17 cellular contexts compared by ENCODE assay signal in genomic region chr15:101322016-101322695, GRCh38. TPM values are rescaled to one million over a fixed set of nuclear protein-coding genes. Genes with fewer than 3 reads are reported as not detected.
DNase-seq lines count a peak whose midpoint lies in the region; ATAC-seq, FAIRE-seq and TF ChIP-seq lines count a peak whose summit lies in the region.
"Had no signal": no experiment of that assay in that cellular context is flagged by ENCODE, and none has a peak within 500 bp of the region (broad histone marks: within the 10 kb centered on the region; RNA-seq: fewer than 3 reads in every experiment).

No MANE protein-coding gene starts in this region.

- H3K18ac ChIP-seq in H1 (ENCODE audit: extremely low read depth, low read length): no peak overlapping the region

- no peak overlapping the region for H2BK20ac ChIP-seq in H1 (ENCODE audit: low read length)

- H3K9ac ChIP-seq in H1 (replicated peaks in 1 of 4; ENCODE audit: extremely low read depth in 1 of 4, low read depth in 3 of 4, low read length in 3 of 4): no peak overlapping the region; a peak in 1 of 7 replicates
- H3K9ac ChIP-seq: GM23248 had no signal

- H4K20me1 ChIP-seq in H1 (replicated peaks in 1 of 2; ENCODE audit: control insufficient read depth in 1 of 2, insufficient read depth in 2 of 2, low read length in 2 of 2): no peaks in the 10 kb centered on the region

- DNase-seq in natural killer cell treated with Interleukin-12 subunit alpha and Interleukin-12 subunit beta and Interleukin-15 and Interleukin-18, amount 100 ng/mL, for 72 hours (ENCODE audit: low spot score): no peak
- DNase-seq in natural killer cell (no peak), H1 (ENCODE audit: low read depth in 1 of 2, low spot score in 2 of 2) (peak in 1 of 2 experiments; percentile 27), osteocyte (ENCODE audit: extremely low spot score, unreplicated experiment) (peak; percentile 72), AML-193 (lab: John Stamatoyannopoulos, UW) (no peak), NCI-H146 treated with DMSO at 0.1 percent for 48 hours (lab: John Stamatoyannopoulos, UW; ENCODE audit: unreplicated experiment) (no peak)
- no peak for DNase-seq in stimulated activated CD4-positive, alpha-beta T cell treated with anti-CD3 and anti-CD28 coated beads, Interleukin-2, amount 100 ng/mL, for 24 hours
- DNase-seq: ACHN; CD4-positive, alpha-beta memory T cell; DMS79; GM23248; H7 had no signal

- no peaks in the 10 kb centered on the region for H3K36me3 ChIP-seq in H1 (ENCODE audit: control insufficient read depth in 2 of 4, insufficient read depth in 4 of 4, low read length in 3 of 4)

- no peak overlapping the region for H4K5ac ChIP-seq in H1 (ENCODE audit: insufficient read length, low read depth, low read length)

- TF ChIP-seq POLR2A in H1 (IDR thresholded peaks at IDR 0.05; ENCODE audit: control extremely low read depth in 1 of 2, low read depth in 2 of 2, low read length in 2 of 2): no peak

- H3K4me3 ChIP-seq in H1 (ENCODE audit: extremely low read depth in 1 of 4, insufficient read depth in 2 of 4, low read depth in 3 of 4, low read length in 4 of 4): no peak overlapping the region
- H3K4me3 ChIP-seq: GM12878, GM23248 had no signal

- no peaks in the 10 kb centered on the region for H3K23me2 ChIP-seq in H1 (ENCODE audit: low read depth, low read length)

- peaks cover 0 to 6% of the 10 kb centered on the region in 2 donors for H3K27me3 Mint-ChIP-seq in natural killer cell treated with Interleukin-12 subunit alpha and Interleukin-12 subunit beta and Interleukin-15 and Interleukin-18, amount 100 ng/mL, for 72 hours
- H3K27me3 Mint-ChIP-seq in natural killer cell (ENCODE audit: low read depth in 2 of 2) (no peaks in the 10 kb centered on the region), osteocyte (ENCODE audit: unreplicated experiment) (peaks cover 25% of the 10 kb centered on the region)

- POLR2A ChIA-PET in H1 (lab: Charles Lee; ENCODE audit: partially characterized antibody): no interaction called here

- CTCF ChIA-PET in H1 (lab: Charles Lee; ENCODE audit: partially characterized antibody): interaction anchor here (1.0 to 8.6 kb wide), 8 partner anchors 10 to 320 kb away, joined by 3 to 94 read pairs (median 6); no protein-coding TSS in a partner anchor

- H3K56ac ChIP-seq in H1 (replicated peaks; ENCODE audit: insufficient read length, low read depth, low read length): no peak overlapping the region

- TF ChIP-seq CTCF in natural killer cell (IDR thresholded peaks at IDR 0.05) (no peak), H1 (IDR thresholded peaks at IDR 0.05; ENCODE audit: control extremely low read depth in 1 of 3, insufficient read depth in 1 of 3, low read depth in 1 of 3, low read length in 3 of 3) (no peak), osteocyte (IDR thresholded peaks at IDR 0.05) (no peak)

- H3K9me3 ChIP-seq in H1 (ENCODE audit: insufficient read depth in 2 of 2, low read depth in 1 of 2, low read length in 1 of 2): no peaks in the 10 kb centered on the region

- WGBS in H1 (ENCODE audit: extremely low coverage in 1 of 2, insufficient coverage in 1 of 2, insufficient read length in 1 of 2, insufficient replicate concordance in 2 of 2, low coverage in 1 of 2, low lambda C conversion rate in 2 of 2, missing lambda C conversion rate in 1 of 2), 2 experiments: 90% methylated on average over 21 of the region's 21 CpGs; no CpG with 5 or more reads in 1 of the 2 experiments

- no peak overlapping the region for H4K91ac ChIP-seq in H1 (replicated peaks; ENCODE audit: insufficient read length, low read length)

- H3K4me1 ChIP-seq in H1 (replicated peaks in 1 of 4; ENCODE audit: control insufficient read depth in 3 of 4, insufficient read depth in 4 of 4, low read length in 3 of 4): peaks cover 0 to 3% (median 1%) of the 10 kb centered on the region in 4 experiments; a peak in 1 of 7 replicates

- intact Hi-C loops in natural killer cell (cut with micrococcal nuclease): no loop called here

- no peak overlapping the region for H3K4me3 Mint-ChIP-seq in natural killer cell treated with Interleukin-12 subunit alpha and Interleukin-12 subunit beta and Interleukin-15 and Interleukin-18, amount 100 ng/mL, for 72 hours
- H3K4me3 Mint-ChIP-seq in natural killer cell (no peak overlapping the region), osteocyte (ENCODE audit: unreplicated experiment) (no peak overlapping the region)
- H3K4me3 Mint-ChIP-seq: B cell had no signal

- H3K9me3 Mint-ChIP-seq in natural killer cell treated with Interleukin-12 subunit alpha and Interleukin-12 subunit beta and Interleukin-15 and Interleukin-18, amount 100 ng/mL, for 72 hours: no peaks in the 10 kb centered on the region
- no peaks in the 10 kb centered on the region for H3K9me3 Mint-ChIP-seq in natural killer cell
- no peaks in the 10 kb centered on the region for H3K9me3 Mint-ChIP-seq in osteocyte (ENCODE audit: unreplicated experiment)
- H3K9me3 Mint-ChIP-seq: CD4-positive, alpha-beta memory T cell had no signal

- no peak overlapping the region for H3K4ac ChIP-seq in H1 (replicated peaks; ENCODE audit: insufficient read length, low read depth, low read length)

- H2BK120ac ChIP-seq in H1 (replicated peaks; ENCODE audit: low read depth, low read length): no peak overlapping the region

- no peak overlapping the region for H3K4me2 ChIP-seq in H1 (ENCODE audit: insufficient read depth in 1 of 2, low read depth in 2 of 2, low read length in 2 of 2)

- H3K4me1 Mint-ChIP-seq in natural killer cell treated with Interleukin-12 subunit alpha and Interleukin-12 subunit beta and Interleukin-15 and Interleukin-18, amount 100 ng/mL, for 72 hours (ENCODE audit: low read depth in 2 of 2): peaks cover 17 to 29% of the 10 kb centered on the region in 2 donors
- H3K4me1 Mint-ChIP-seq in natural killer cell: peaks cover 18 to 20% of the 10 kb centered on the region in 2 donors
- no peaks in the 10 kb centered on the region for H3K4me1 Mint-ChIP-seq in osteocyte (ENCODE audit: unreplicated experiment)

- no peak overlapping the region for H2BK12ac ChIP-seq in H1 (ENCODE audit: low read depth, low read length)

- peak overlapping the region; percentile 31; the same call in 1 of the 2 replicates for H4K8ac ChIP-seq in H1 (ENCODE audit: extremely low read depth, insufficient read depth, low read length)

- no peak for TF ChIP-seq EP300 in H1 (IDR thresholded peaks at IDR 0.05; ENCODE audit: borderline replicate concordance in 1 of 2, low read depth in 2 of 2, low read length in 2 of 2)

- ATAC-seq in natural killer cell treated with Interleukin-12 subunit alpha and Interleukin-12 subunit beta and Interleukin-15 and Interleukin-18, amount 100 ng/mL, for 72 hours: no peak
- no peak for ATAC-seq in natural killer cell
- ATAC-seq in GM21786 (IDR thresholded peaks at IDR 0.05; ENCODE audit: unreplicated experiment): no peak
- ATAC-seq: GM12878 had no signal

- no peak overlapping the region for H2AFZ ChIP-seq in H1 (ENCODE audit: low read length)
- H2AFZ ChIP-seq: GM23248 had no signal

- no peak overlapping the region for H2BK15ac ChIP-seq in H1 (ENCODE audit: low read length)

- no peak overlapping the region for H3K23ac ChIP-seq in H1 (ENCODE audit: insufficient read length)

- TF ChIP-seq RAD21 in H1 (IDR thresholded peaks at IDR 0.05 in 1 of 2, conservative IDR thresholded peaks at IDR 0.05 in 1 of 2; ENCODE audit: low read depth in 2 of 2, low read length in 2 of 2): no peak

- H3K79me1 ChIP-seq in H1 (ENCODE audit: low read depth, low read length): no peaks in the 10 kb centered on the region

- H3K79me2 ChIP-seq in H1 (ENCODE audit: control insufficient read depth in 1 of 2, insufficient read depth in 2 of 2, low read length in 2 of 2): no peaks in the 10 kb centered on the region

- no peak overlapping the region for H3K14ac ChIP-seq in H1 (ENCODE audit: insufficient read length)

- no peak overlapping the region for H2AK5ac ChIP-seq in H1 (ENCODE audit: low read depth, low read length)

- no peak overlapping the region for H3K27ac ChIP-seq in H1 (ENCODE audit: low read depth, low read length)
- H3K27ac ChIP-seq: C4-2B, GM23248, HL-60 had no signal

- FAIRE-seq in H1 (lab: Jason Lieb, UNC): no peak
- FAIRE-seq: GM12878 had no signal

- no peaks in the 10 kb centered on the region; a peak in 1 of 7 replicates for H3K27me3 ChIP-seq in H1 (replicated peaks in 1 of 4; ENCODE audit: control insufficient read depth in 3 of 4, extremely low read depth in 1 of 4, insufficient read depth in 3 of 4, low read length in 3 of 4)

- H2BK5ac ChIP-seq in H1 (ENCODE audit: low read depth, low read length): no peak overlapping the region

- H3K36me3 Mint-ChIP-seq in natural killer cell treated with Interleukin-12 subunit alpha and Interleukin-12 subunit beta and Interleukin-15 and Interleukin-18, amount 100 ng/mL, for 72 hours: no peaks in the 10 kb centered on the region
- H3K36me3 Mint-ChIP-seq in natural killer cell: no peaks in the 10 kb centered on the region
- no peaks in the 10 kb centered on the region for H3K36me3 Mint-ChIP-seq in osteocyte (ENCODE audit: unreplicated experiment)
- H3K36me3 Mint-ChIP-seq: CD4-positive, alpha-beta memory T cell had no signal

- peak overlapping the region; percentile 94 to 99 for H3K27ac Mint-ChIP-seq in natural killer cell treated with Interleukin-12 subunit alpha and Interleukin-12 subunit beta and Interleukin-15 and Interleukin-18, amount 100 ng/mL, for 72 hours
- H3K27ac Mint-ChIP-seq in natural killer cell (peak overlapping the region in 1 of 2 donors; percentile 95), osteocyte (ENCODE audit: unreplicated experiment) (no peak overlapping the region)
- H3K27ac Mint-ChIP-seq: B cell had no signal

RNA-seq across cellular contexts. Expression of gene SNRPA1, which starts 27.1 kb away (rescaled TPM):
- 100 to 1,000 TPM; 114 to 161 TPM for total RNA-seq in natural killer cell treated with Interleukin-12 subunit alpha and Interleukin-12 subunit beta and Interleukin-15 and Interleukin-18, amount 100 ng/mL, for 72 hours
- 100 to 1,000 TPM; 146 to 174 (median 167) TPM for total RNA-seq in natural killer cell
- total RNA-seq in H1 (2021; fragmentation: NEBNext Ultra II Directional; extraction: Animal tissue kit (Norgen Biotek cat#: 25700)): 214 and 221 TPM in 2 replicates
- 140 and 143 TPM in 2 replicates for polyA plus RNA-seq in H1 (2011; rRNA removed)
- 226 TPM for polyA plus RNA-seq in H1 (2011; cell fraction: cytosol; rRNA removed)
- 37.4 TPM for polyA plus RNA-seq in H1 (2011; cell fraction: nucleus; rRNA removed)
- polyA plus RNA-seq in H1 (2012, experiment 1 of 2): 168 to 211 TPM (median 174 TPM) in 4 replicates
- 66.1 TPM for polyA plus RNA-seq in H1 (2012, experiment 2 of 2)
- polyA plus RNA-seq in H1 (2013, experiment 1 of 2): 160 TPM
- 163 TPM for polyA plus RNA-seq in H1 (2013, experiment 2 of 2)
- polyA minus RNA-seq in H1 (2011; rRNA and poly(A)+ RNA removed): 46.8 and 53.6 TPM in 2 replicates
- polyA minus RNA-seq in H1 (2011; cell fraction: cytosol; rRNA and poly(A)+ RNA removed): 59.4 TPM
- polyA minus RNA-seq in H1 (2011; cell fraction: nucleus; rRNA and poly(A)+ RNA removed): 34.4 TPM
- 34.6 and 39.9 TPM in 2 replicates for total RNA-seq in osteocyte

RNA-seq across cellular contexts. Expression of gene SELENOS, which starts 44.9 kb away (rescaled TPM):
- total RNA-seq in natural killer cell treated with Interleukin-12 subunit alpha and Interleukin-12 subunit beta and Interleukin-15 and Interleukin-18, amount 100 ng/mL, for 72 hours: 100 to 1,000 TPM in 1 of 2 donors, 10 to 100 TPM in 1; 68.3 to 113 TPM
- total RNA-seq in natural killer cell (10 to 100 TPM; 33.6 to 44.2 (median 38.4) TPM), osteocyte (60.4 and 66.6 TPM in 2 replicates)
- 45.2 and 46.0 TPM in 2 replicates for total RNA-seq in H1 (2021; fragmentation: NEBNext Ultra II Directional; extraction: Animal tissue kit (Norgen Biotek cat#: 25700))
- 31.0 and 45.1 TPM in 2 replicates for polyA plus RNA-seq in H1 (2011; rRNA removed)
- polyA plus RNA-seq in H1 (2011; cell fraction: cytosol; rRNA removed): 51.7 TPM
- 16.3 TPM for polyA plus RNA-seq in H1 (2011; cell fraction: nucleus; rRNA removed)
- 33.4 to 41.9 TPM (median 36.8 TPM) in 4 replicates for polyA plus RNA-seq in H1 (2012, experiment 1 of 2)
- 35.5 TPM for polyA plus RNA-seq in H1 (2012, experiment 2 of 2)
- 61.0 TPM for polyA plus RNA-seq in H1 (2013, experiment 1 of 2)
- 78.8 TPM for polyA plus RNA-seq in H1 (2013, experiment 2 of 2)
- 16.3 and 16.9 TPM in 2 replicates for polyA minus RNA-seq in H1 (2011; rRNA and poly(A)+ RNA removed)
- polyA minus RNA-seq in H1 (2011; cell fraction: cytosol; rRNA and poly(A)+ RNA removed): 5.7 TPM
- 17.3 TPM for polyA minus RNA-seq in H1 (2011; cell fraction: nucleus; rRNA and poly(A)+ RNA removed)
